8 cellular contexts compared by ENCODE assay signal in the genomic region with DNA sequence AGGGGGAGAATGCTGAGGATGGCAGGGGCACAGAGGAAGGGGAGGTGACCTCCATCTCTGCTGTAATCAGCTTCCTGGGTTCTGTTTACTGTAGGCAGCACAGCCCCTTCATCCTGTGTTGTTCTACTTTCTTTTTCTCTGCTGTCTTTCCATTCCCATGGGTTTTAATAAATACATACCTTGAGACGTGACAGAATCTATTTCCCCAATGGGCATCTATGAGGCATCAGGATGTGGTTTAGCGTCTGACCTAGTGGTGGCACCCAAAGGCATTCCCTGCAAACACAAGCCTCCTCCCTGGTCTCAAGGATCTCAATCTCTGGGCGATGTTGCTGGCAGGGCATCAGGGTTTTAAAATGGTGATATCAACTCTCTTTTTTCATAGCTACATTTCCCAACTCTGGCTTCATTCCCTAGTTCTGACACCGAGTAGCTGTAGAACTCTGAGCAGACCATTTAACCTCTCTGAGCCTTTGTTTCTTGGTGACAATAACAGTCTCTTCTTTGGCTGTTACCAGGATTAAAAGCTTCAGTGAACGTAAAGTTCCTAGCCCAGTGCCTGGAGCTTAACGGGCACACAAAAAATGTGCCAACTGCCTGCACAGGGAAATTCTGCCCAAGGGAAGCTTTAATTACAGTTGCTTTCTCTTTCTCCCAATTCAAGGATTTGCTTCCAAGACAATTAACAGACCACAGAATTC.
DNase-seq lines count a peak whose midpoint lies in the region; ATAC-seq, FAIRE-seq and TF ChIP-seq lines count a peak whose summit lies in the region.

No MANE protein-coding gene starts in this region.

- no peak overlapping the region for H3K4me3 ChIP-seq in endothelial cell of umbilical vein (replicated peaks in 1 of 3; ENCODE audit: insufficient read depth in 1 of 3, low read depth in 1 of 3, low read length in 3 of 3)
- no peak overlapping the region for H3K4me3 ChIP-seq in small intestine (ENCODE audit: low read depth in 1 of 2, low read length in 2 of 2)

- H3K4me3 Mint-ChIP-seq in activated CD4-positive, alpha-beta T cell treated with anti-CD3 and anti-CD28 coated beads for 36 hours = peak overlapping the region; percentile 43

- BruUV-seq in endothelial cell of umbilical vein (replicated peaks; lab: Mats Ljungman, UMichigan) = no TSS peak

- H3K27me3 Mint-ChIP-seq in activated CD4-positive, alpha-beta T cell treated with anti-CD3 and anti-CD28 coated beads for 36 hours = no peaks in the 10 kb centered on the region

- no peaks in the 10 kb centered on the region for H3K9me1 ChIP-seq in endothelial cell of umbilical vein (replicated peaks; ENCODE audit: control insufficient read depth, extremely low read depth, insufficient read depth, low read length)

- no peak overlapping the region for H3K9ac ChIP-seq in endothelial cell of umbilical vein (replicated peaks; ENCODE audit: extremely low read depth, insufficient read depth, low read length)

- peaks cover 25% of the 10 kb centered on the region for H3K4me1 Mint-ChIP-seq in activated CD4-positive, alpha-beta T cell treated with anti-CD3 and anti-CD28 coated beads for 36 hours

- H3K36me3 ChIP-seq in endothelial cell of umbilical vein (ENCODE audit: control insufficient read depth in 2 of 2, extremely low read depth in 1 of 2, insufficient read depth in 2 of 2, low read length in 2 of 2) (no peaks in the 10 kb centered on the region), small intestine (ENCODE audit: control insufficient read depth in 2 of 2, insufficient read depth in 2 of 2, low read length in 2 of 2) (no peaks in the 10 kb centered on the region)

- peak overlapping the region; percentile 78 for H3K27ac Mint-ChIP-seq in activated CD4-positive, alpha-beta T cell treated with anti-CD3 and anti-CD28 coated beads for 36 hours

- POLR2A ChIA-PET in activated CD4-positive, alpha-beta T cell treated with anti-CD3 and anti-CD28 coated beads for 36 hours (lab: Charles Lee) = no interaction called here
- POLR2A ChIA-PET in endothelial cell of umbilical vein (lab: Charles Lee) = no interaction called here

- H3K9me3 ChIP-seq in endothelial cell of umbilical vein (replicated peaks; ENCODE audit: control insufficient read depth, insufficient read depth, low read length) (no peaks in the 10 kb centered on the region), small intestine (ENCODE audit: control insufficient read depth, low read depth) (no peaks in the 10 kb centered on the region)

- 5 to 40% (median 31%) methylated on average over 6 of the region's 6 CpGs for WGBS in small intestine, 3 donors

- peak overlapping the region; percentile 49 for H2AFZ ChIP-seq in endothelial cell of umbilical vein (ENCODE audit: low read depth, low read length)

- DNase-seq in activated CD4-positive, alpha-beta T cell treated with anti-CD3 and anti-CD28 coated beads for 36 hours = peak; percentile 41
- no peak for DNase-seq in activated CD4-positive, alpha-beta T cell treated with anti-CD3 and anti-CD28 coated beads, Interleukin-2, amount 50 U/mL, for 1 hour
- peak; percentile 88 for DNase-seq in RCC 7860 (ENCODE audit: low spot score)
- peak; percentile 29 for DNase-seq in endothelial cell of umbilical vein (ENCODE audit: low read depth, low spot score)
- DNase-seq in small intestine = peak; percentile 19
- DNase-seq in mesenteric fat pad (ENCODE audit: low spot score) = no peak
- no peak for DNase-seq in NCI-H748 (lab: John Stamatoyannopoulos, UW; ENCODE audit: unreplicated experiment)

- no peak overlapping the region for H3K27ac ChIP-seq in endothelial cell of umbilical vein (ENCODE audit: insufficient read depth, low read depth, low read length)
- H3K27ac ChIP-seq in small intestine (ENCODE audit: low read depth in 1 of 2, low read length in 1 of 2) = no peak overlapping the region

- intact Hi-C loops in activated CD4-positive, alpha-beta T cell treated with anti-CD3 and anti-CD28 coated beads for 36 hours (cut with DNase I, micrococcal nuclease) = loop anchor here in 1 of 2 experiments (1.0 kb wide), 1 partner anchor 22 kb away; no protein-coding TSS in a partner anchor
- intact Hi-C loops in endothelial cell of umbilical vein (cut with micrococcal nuclease) = no loop called here

- TF ChIP-seq POLR2A in endothelial cell of umbilical vein (IDR thresholded peaks at IDR 0.05; ENCODE audit: low read depth, low read length) = no peak

- H3K9me3 Mint-ChIP-seq in activated CD4-positive, alpha-beta T cell treated with anti-CD3 and anti-CD28 coated beads for 36 hours (ENCODE audit: low read depth) = no peaks in the 10 kb centered on the region

- FAIRE-seq in RCC 7860 (lab: Jason Lieb, UNC) = peak; percentile 81
- peak; percentile 88 for FAIRE-seq in endothelial cell of umbilical vein (lab: Jason Lieb, UNC)
- FAIRE-seq in small intestine (lab: Jason Lieb, UNC) = no peak

- H3K36me3 Mint-ChIP-seq in activated CD4-positive, alpha-beta T cell treated with anti-CD3 and anti-CD28 coated beads for 36 hours (ENCODE audit: low read depth) = no peaks in the 10 kb centered on the region

- dilution Hi-C loops in endothelial cell of umbilical vein (cut with MboI; ENCODE audit: extremely low pct_ligation_motif_present, low sequenced_read_pairs) = loop anchor here (25.0 kb wide), 1 partner anchor 109 kb away; no protein-coding TSS in a partner anchor

- peak overlapping the region; percentile 23 for H3K4me2 ChIP-seq in endothelial cell of umbilical vein (ENCODE audit: insufficient read depth, low read length)

- H3K4me1 ChIP-seq in endothelial cell of umbilical vein (ENCODE audit: control insufficient read depth, extremely low read depth, insufficient read depth, low read length) (peaks cover 46% of the 10 kb centered on the region), small intestine (ENCODE audit: control insufficient read depth in 2 of 2, insufficient read depth in 1 of 2, low read depth in 1 of 2, low read length in 1 of 2) (peaks cover 0 to 2% of the 10 kb centered on the region in 2 donors)

- peak; percentile 74 for ATAC-seq in activated CD4-positive, alpha-beta T cell treated with anti-CD3 and anti-CD28 coated beads for 36 hours
- ATAC-seq in HG02884 (IDR thresholded peaks at IDR 0.05; ENCODE audit: unreplicated experiment) = no peak

- H3K27me3 ChIP-seq in endothelial cell of umbilical vein (ENCODE audit: control insufficient read depth in 2 of 2, insufficient read depth in 2 of 2, low read length in 2 of 2) = no peaks in the 10 kb centered on the region
- no peaks in the 10 kb centered on the region for H3K27me3 ChIP-seq in small intestine (ENCODE audit: control insufficient read depth in 2 of 2, insufficient read depth in 2 of 2, low read length in 2 of 2)

- CTCF ChIA-PET in activated CD4-positive, alpha-beta T cell treated with anti-CD3 and anti-CD28 coated beads for 36 hours (lab: Charles Lee) = interaction anchor here (0.7 to 2.2 kb wide), 5 partner anchors 12 to 330 kb away, joined by 3 to 13 read pairs (median 4); partner anchors contain the start of gene HMGB1
- CTCF ChIA-PET in endothelial cell of umbilical vein (lab: Charles Lee) = interaction anchor here (0.8 to 3.6 kb wide), 8 partner anchors 8 to 249 kb away, joined by 3 to 17 read pairs (median 6); no protein-coding TSS in a partner anchor

- no peaks in the 10 kb centered on the region for H3K79me2 ChIP-seq in endothelial cell of umbilical vein (ENCODE audit: control insufficient read depth, insufficient read depth, low read length)

- no peak for TF ChIP-seq CTCF in endothelial cell of umbilical vein (IDR thresholded peaks at IDR 0.05; ENCODE audit: extremely low read depth in 1 of 2, insufficient read depth in 1 of 2, low read depth in 1 of 2, low read length in 2 of 2)

- no peaks in the 10 kb centered on the region for H4K20me1 ChIP-seq in endothelial cell of umbilical vein (replicated peaks; ENCODE audit: control insufficient read depth, extremely low read depth, insufficient read depth, low read length)

TF ChIP-seq in endothelial cell of umbilical vein, 7 proteins besides CTCF, POLR2A, EP300 and RAD21:
- peak; percentile 15 for TF ChIP-seq GATA2 (IDR thresholded peaks at IDR 0.05; ENCODE audit: insufficient read depth, insufficient read length, low read depth, low read length)
- TF ChIP-seq JUN (IDR thresholded peaks at IDR 0.05; ENCODE audit: borderline replicate concordance, insufficient read depth, insufficient read length, low read depth) = no peak

Comparison
In these comparisons a context has a peak if more than half of its experiments do, and no peak if none do; other contexts are left out.
1. DNase-seq: peak in activated CD4-positive, alpha-beta T cell treated with anti-CD3 and anti-CD28 coated beads for 36 hours (single experiment), RCC 7860 (single experiment), endothelial cell of umbilical vein (single experiment) and small intestine (single experiment); none in activated CD4-positive, alpha-beta T cell treated with anti-CD3 and anti-CD28 coated beads, Interleukin-2, amount 50 U/mL, for 1 hour (single experiment), mesenteric fat pad (single experiment) and NCI-H748 (single experiment).